ENCODE assay signal across 8 cellular contexts in genomic region chr1:44217809-44218410, GRCh38. TPM values are rescaled to one million over a fixed set of nuclear protein-coding genes. Genes with fewer than 3 reads are reported as not detected.
A peak's percentile ranks its signal among the peaks of the same experiment; 100 is the strongest.
DNase-seq lines count a peak whose midpoint lies in the region; ATAC-seq and TF ChIP-seq lines count a peak whose summit lies in the region.

No MANE protein-coding gene starts in this region.

- H3K27ac ChIP-seq in SJSA1 (no peak overlapping the region), foreskin keratinocyte (no peak overlapping the region), testis (no peak overlapping the region)

- no peaks in the 10 kb centered on the region for H3K9me2 ChIP-seq in Loucy (replicated peaks; ENCODE audit: low read depth, low read length)

- H2AFZ ChIP-seq in Loucy (ENCODE audit: low read length): no peak overlapping the region

- no peak for TF ChIP-seq POLR2A in testis (IDR thresholded peaks at IDR 0.05)

- H3F3A ChIP-seq in Loucy (ENCODE audit: low read depth): no peaks in the 10 kb centered on the region

- no peak overlapping the region for H3K9ac ChIP-seq in Loucy (ENCODE audit: low read depth, low read length, poor library complexity, severe bottlenecking)

- peak; percentile 76 for DNase-seq in ELR (ENCODE audit: low read depth)
- peak; percentile 52 to 73 for DNase-seq in SJSA1 (ENCODE audit: low read depth in 1 of 2, low spot score in 2 of 2)
- DNase-seq in activated effector memory CD4-positive, alpha-beta T cell treated with anti-CD3 and anti-CD28 coated beads, Interleukin-2, amount 50 U/mL, for 16 hours: peak; percentile 90
- DNase-seq in foreskin keratinocyte: peak in 1 of 2 donors; percentile 36
- peak; percentile 80 for DNase-seq in omental fat pad (ENCODE audit: low spot score)
- peak; percentile 88 for DNase-seq in testis

- peaks cover 3% of the 10 kb centered on the region for H4K20me1 ChIP-seq in Loucy (ENCODE audit: insufficient read depth, low read length, poor library complexity, severe bottlenecking)

- no peaks in the 10 kb centered on the region for H3K27me3 ChIP-seq in Loucy (ENCODE audit: insufficient read depth, low read length, poor library complexity, severe bottlenecking)
- no peaks in the 10 kb centered on the region for H3K27me3 ChIP-seq in SJSA1 (replicated peaks)
- no peaks in the 10 kb centered on the region for H3K27me3 ChIP-seq in foreskin keratinocyte
- no peaks in the 10 kb centered on the region for H3K27me3 ChIP-seq in testis

- no peak overlapping the region for H3K4me2 ChIP-seq in Loucy (ENCODE audit: low read depth, low read length, poor library complexity, severe bottlenecking)

- H3K4me1 ChIP-seq in Loucy (ENCODE audit: insufficient read depth, low read length, poor library complexity, severe bottlenecking): peaks cover 13% of the 10 kb centered on the region
- H3K4me1 ChIP-seq in SJSA1 (replicated peaks): peaks cover 9% of the 10 kb centered on the region
- H3K4me1 ChIP-seq in foreskin keratinocyte: no peaks in the 10 kb centered on the region
- H3K4me1 ChIP-seq in testis: peaks cover 1% of the 10 kb centered on the region

- intact Hi-C loops in testis (cut with DNase I; ENCODE audit: low total_unique reads): no loop called here

- H3K4me3 ChIP-seq in Loucy (ENCODE audit: low read length, poor library complexity, severe bottlenecking): no peak overlapping the region
- no peak overlapping the region for H3K4me3 ChIP-seq in SJSA1
- H3K4me3 ChIP-seq in testis: no peak overlapping the region

- TF ChIP-seq CTCF in Loucy (conservative IDR thresholded peaks at IDR 0.05; ENCODE audit: low read length) (peak; percentile 94), foreskin keratinocyte (conservative IDR thresholded peaks at IDR 0.05) (peak; percentile 87), omental fat pad (IDR thresholded peaks at IDR 0.05) (peak in 1 of 3 donors; percentile 44), testis (IDR thresholded peaks at IDR 0.05) (peak; percentile 77 to 82 (median 78))

- peaks cover 19% of the 10 kb centered on the region for H3K79me2 ChIP-seq in Loucy (ENCODE audit: insufficient read depth, low read length)

- peak; percentile 54 for ATAC-seq in foreskin keratinocyte
- no peak for ATAC-seq in omental fat pad (ENCODE audit: low FRiP score)
- no peak for ATAC-seq in GM21529 (IDR thresholded peaks at IDR 0.05; ENCODE audit: unreplicated experiment)

- 40 to 63% methylated on average over 2 to 4 of the region's 4 CpGs for WGBS in testis, 2 donors

- H3K9me3 ChIP-seq in Loucy (ENCODE audit: insufficient read depth, low read depth, low read length) (no peaks in the 10 kb centered on the region), SJSA1 (replicated peaks) (no peaks in the 10 kb centered on the region), testis (no peaks in the 10 kb centered on the region)

- H3K36me3 ChIP-seq in Loucy (ENCODE audit: insufficient read depth, low read length) (peaks cover 47% of the 10 kb centered on the region; the same call in 1 of the 2 replicates), SJSA1 (peaks cover 76% of the 10 kb centered on the region), testis (ENCODE audit: low read depth, missing control alignments) (no peaks in the 10 kb centered on the region)

RNA-seq across cellular contexts. Expression of gene DMAP1, which starts 4.6 kb away (rescaled TPM):
- 9.9 and 10.8 TPM in 2 replicates for total RNA-seq in SJSA1 (2014; rRNA removed; shearing (Covaris generic))
- total RNA-seq in foreskin keratinocyte (18.0 and 23.5 TPM in 2 replicates), omental fat pad (10 to 100 TPM; 23.2 to 43.5 (median 27.9) TPM), testis (10 to 100 TPM; 84.2 to 86.6 TPM)
- polyA plus RNA-seq in foreskin keratinocyte (30.2 and 31.4 TPM in 2 replicates), testis (ENCODE audit: insufficient read depth, low read depth, low replicate concordance) (54.2 TPM)
